14 cellular contexts compared by ENCODE assay signal in the genomic region with DNA sequence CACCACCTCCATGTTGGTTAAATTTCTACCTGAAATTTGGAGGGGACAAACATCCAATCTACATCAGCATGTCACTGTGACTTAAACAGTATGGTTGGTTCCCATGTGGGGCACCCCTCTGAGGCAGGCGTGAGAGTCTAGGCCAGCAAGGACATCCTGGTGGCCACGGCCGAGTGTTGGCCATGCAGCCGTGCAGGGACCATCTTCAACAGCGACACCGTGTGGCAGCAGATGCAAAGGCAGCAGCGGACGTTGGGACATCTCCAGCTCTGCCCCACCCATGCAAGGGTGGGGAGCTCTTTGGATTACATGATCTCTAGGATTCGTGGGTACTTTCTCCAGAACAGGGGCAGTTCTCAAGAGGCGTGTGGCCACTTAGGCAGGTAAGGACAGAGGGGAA. TPM values are rescaled to one million over a fixed set of nuclear protein-coding genes. Genes with fewer than 3 reads are reported as not detected.
A peak's percentile ranks its signal among the peaks of the same experiment; 100 is the strongest.
DNase-seq lines count a peak whose midpoint lies in the region; ATAC-seq and TF ChIP-seq lines count a peak whose summit lies in the region.
"Had no signal": no experiment of that assay in that cellular context is flagged by ENCODE, and none has a peak within 500 bp of the region (broad histone marks: within the 10 kb centered on the region; RNA-seq: fewer than 3 reads in every experiment).

No MANE protein-coding gene starts in this region.

- intact Hi-C loops in mammary epithelial cell (cut with micrococcal nuclease): no loop called here

- H3K27me3 ChIP-seq in KMS-11 (ENCODE audit: insufficient read depth, low read depth) (peaks cover 5% of the 10 kb centered on the region; the same call in 1 of the 2 replicates), mammary epithelial cell (ENCODE audit: insufficient read depth, low read length) (no peaks in the 10 kb centered on the region)
- H3K27me3 ChIP-seq: pancreas, thyroid gland had no signal

- H3K36me3 Mint-ChIP-seq in activated CD8-positive, alpha-beta memory T cell treated with anti-CD3 and anti-CD28 coated beads, Interleukin-2, amount 10 ng/mL, durations not matched to agents 7 days and 5 days: peaks cover 2% of the 10 kb centered on the region
- peaks cover 3% of the 10 kb centered on the region for H3K36me3 Mint-ChIP-seq in neural crest cell (ENCODE audit: low read depth)

- H2AFZ ChIP-seq in KMS-11 (ENCODE audit: low read depth) (no peak overlapping the region), mammary epithelial cell (ENCODE audit: low read depth, low read length) (no peak overlapping the region)

- H3K36me3 ChIP-seq in KMS-11 (ENCODE audit: insufficient read depth): no peaks in the 10 kb centered on the region
- H3K36me3 ChIP-seq in mammary epithelial cell (ENCODE audit: insufficient read depth, low read length): no peaks in the 10 kb centered on the region
- H3K36me3 ChIP-seq: pancreas, thyroid gland had no signal

- in situ Hi-C loops in mammary epithelial cell (cut with MboI; ENCODE audit: low sequenced_read_pairs in 2 of 2): no loop called here

- H3K4me1 Mint-ChIP-seq in activated CD8-positive, alpha-beta memory T cell treated with anti-CD3 and anti-CD28 coated beads, Interleukin-2, amount 10 ng/mL, durations not matched to agents 7 days and 5 days: peaks cover 8% of the 10 kb centered on the region
- H3K4me1 Mint-ChIP-seq in neural crest cell: peaks cover 4% of the 10 kb centered on the region

- H3K27ac ChIP-seq in KMS-11: no peak overlapping the region
- H3K27ac ChIP-seq in mammary epithelial cell (ENCODE audit: insufficient read depth, low read depth, low read length): no peak overlapping the region
- H3K27ac ChIP-seq: epithelial cell of prostate, pancreas, thyroid gland had no signal

- no peak overlapping the region for H3K27ac Mint-ChIP-seq in activated CD8-positive, alpha-beta memory T cell treated with anti-CD3 and anti-CD28 coated beads, Interleukin-2, amount 10 ng/mL, durations not matched to agents 7 days and 5 days
- no peak overlapping the region for H3K27ac Mint-ChIP-seq in neural crest cell (ENCODE audit: unreplicated experiment)

- TF ChIP-seq CTCF in KMS-11 (conservative IDR thresholded peaks at IDR 0.05; ENCODE audit: low read depth, low read length): peak; percentile 47; the same call in 1 of the 2 replicates
- peak; percentile 35 to 36 for TF ChIP-seq CTCF in mammary epithelial cell (conservative IDR thresholded peaks at IDR 0.05 in 1 of 2, IDR thresholded peaks at IDR 0.05 in 1 of 2; ENCODE audit: extremely low read depth in 1 of 2, insufficient read depth in 1 of 2, low read depth in 1 of 2, low read length in 2 of 2)
- peak; percentile 48 for TF ChIP-seq CTCF in neural crest cell (conservative IDR thresholded peaks at IDR 0.05)

- dilution Hi-C loops in mammary epithelial cell (cut with HindIII; ENCODE audit: low sequenced_read_pairs): loop anchor here (5.0 kb wide), 1 partner anchor 33 kb away; no protein-coding TSS in a partner anchor

- H3K4me3 ChIP-seq in KMS-11 (IDR thresholded peaks at IDR 0.05; ENCODE audit: insufficient read depth, low read depth, low read length) (no peak overlapping the region), mammary epithelial cell (replicated peaks in 1 of 3; ENCODE audit: insufficient read depth in 1 of 3, low read depth in 2 of 3, low read length in 3 of 3) (no peak overlapping the region)
- H3K4me3 ChIP-seq: pancreas, thyroid gland had no signal

- H3K4me2 ChIP-seq in KMS-11: no peak overlapping the region
- no peak overlapping the region for H3K4me2 ChIP-seq in mammary epithelial cell (ENCODE audit: insufficient read depth, low read depth, low read length)

- peaks cover 3% of the 10 kb centered on the region for H3K9me3 Mint-ChIP-seq in activated CD8-positive, alpha-beta memory T cell treated with anti-CD3 and anti-CD28 coated beads, Interleukin-2, amount 10 ng/mL, durations not matched to agents 7 days and 5 days (ENCODE audit: low read depth)
- peaks cover 5% of the 10 kb centered on the region for H3K9me3 Mint-ChIP-seq in neural crest cell

- H3K79me2 ChIP-seq in KMS-11 (ENCODE audit: insufficient read depth, low read depth): no peaks in the 10 kb centered on the region
- no peaks in the 10 kb centered on the region for H3K79me2 ChIP-seq in mammary epithelial cell (ENCODE audit: insufficient read depth, low read length)

- BruUV-seq in mammary epithelial cell (replicated peaks; lab: Mats Ljungman, UMichigan): no TSS peak

- H3K4me1 ChIP-seq in KMS-11 (ENCODE audit: low read depth, poor library complexity, severe bottlenecking) (no peaks in the 10 kb centered on the region), mammary epithelial cell (ENCODE audit: insufficient read depth, low read length) (peaks cover 12% of the 10 kb centered on the region)

- H3K9me3 ChIP-seq in mammary epithelial cell (replicated peaks; ENCODE audit: insufficient read depth, low read length): peaks cover 14% of the 10 kb centered on the region
- H3K9me3 ChIP-seq: pancreas, thyroid gland had no signal

- ATAC-seq in activated CD8-positive, alpha-beta memory T cell treated with anti-CD3 and anti-CD28 coated beads, Interleukin-2, amount 10 ng/mL, durations not matched to agents 7 days and 5 days: no peak
- ATAC-seq in GM19463 (IDR thresholded peaks at IDR 0.05; ENCODE audit: unreplicated experiment): no peak
- no peak for ATAC-seq in GM18517 (IDR thresholded peaks at IDR 0.05; ENCODE audit: unreplicated experiment)
- ATAC-seq: left lobe of liver, pancreas had no signal

- H3K4me3 Mint-ChIP-seq in activated CD8-positive, alpha-beta memory T cell treated with anti-CD3 and anti-CD28 coated beads, Interleukin-2, amount 10 ng/mL, durations not matched to agents 7 days and 5 days: no peak overlapping the region
- no peak overlapping the region for H3K4me3 Mint-ChIP-seq in neural crest cell

- CTCF ChIA-PET in activated CD8-positive, alpha-beta memory T cell treated with anti-CD3 and anti-CD28 coated beads, Interleukin-2, amount 10 ng/mL, durations not matched to agents 7 days and 5 days (lab: Charles Lee): interaction anchor here (1.0 kb wide), 1 partner anchor 10 kb away, joined by 3 read pairs; no protein-coding TSS in a partner anchor
- CTCF ChIA-PET in mammary epithelial cell (lab: Charles Lee; ENCODE audit: low non-redundant PET): no interaction called here

- no peak overlapping the region for H3K9ac ChIP-seq in KMS-11
- no peak overlapping the region for H3K9ac ChIP-seq in mammary epithelial cell (ENCODE audit: insufficient read depth, low read length)

- peak; percentile 76 for DNase-seq in activated CD8-positive, alpha-beta memory T cell treated with anti-CD3 and anti-CD28 coated beads, Interleukin-2, amount 50 U/mL, for 48 hours
- DNase-seq in activated CD8-positive, alpha-beta memory T cell treated with anti-CD3 and anti-CD28 coated beads, Interleukin-2, amount 10 ng/mL, durations not matched to agents 7 days and 5 days: no peak
- no peak for DNase-seq in mammary epithelial cell
- DNase-seq in neural crest cell (ENCODE audit: low read depth, low spot score): no peak
- no peak for DNase-seq in activated CD4-positive, CD25-positive, alpha-beta regulatory T cell (lab: John Stamatoyannopoulos, UW)
- DNase-seq: activated CD4-positive, CD25-positive, alpha-beta regulatory T cell treated with anti-CD3 and anti-CD28 coated beads, Interleukin-2, amount 50 U/mL, for 72 hours; NCI-H2081; pancreas; thyroid gland had no signal

- 36% methylated on average over 7 of the region's 10 CpGs for WGBS in mammary epithelial cell (ENCODE audit: low coverage, missing lambda C conversion rate)

- H4K20me1 ChIP-seq in KMS-11 (ENCODE audit: insufficient read depth): no peaks in the 10 kb centered on the region
- no peaks in the 10 kb centered on the region for H4K20me1 ChIP-seq in mammary epithelial cell (ENCODE audit: insufficient read depth, low read length)

- H3K27me3 Mint-ChIP-seq in activated CD8-positive, alpha-beta memory T cell treated with anti-CD3 and anti-CD28 coated beads, Interleukin-2, amount 10 ng/mL, durations not matched to agents 7 days and 5 days: no peaks in the 10 kb centered on the region
- peaks cover 46% of the 10 kb centered on the region for H3K27me3 Mint-ChIP-seq in neural crest cell (ENCODE audit: low read depth)

RNA-seq across cellular contexts. Expression of a gene that starts 49.8 kb away (rescaled TPM):
- 10 to 100 TPM; 38.0 to 42.9 TPM for total RNA-seq in activated CD8-positive, alpha-beta memory T cell treated with anti-CD3 and anti-CD28 coated beads, Interleukin-2, amount 10 ng/mL, durations not matched to agents 7 days and 5 days
- total RNA-seq in mammary epithelial cell (10 to 100 TPM; 17.5 to 27.7 TPM), neural crest cell (36.4 and 40.4 TPM in 2 replicates)
- 10.3 TPM for polyA plus RNA-seq in mammary epithelial cell
- polyA minus RNA-seq in mammary epithelial cell: 7.5 TPM

RNA-seq across cellular contexts. Expression of a gene that starts 49.9 kb away (rescaled TPM):
- 10 to 100 TPM; 24.4 to 30.5 TPM for total RNA-seq in activated CD8-positive, alpha-beta memory T cell treated with anti-CD3 and anti-CD28 coated beads, Interleukin-2, amount 10 ng/mL, durations not matched to agents 7 days and 5 days
- total RNA-seq in mammary epithelial cell (10 to 100 TPM in 1 of 2 donors, 1 to 10 TPM in 1; 8.8 to 20.4 TPM), neural crest cell (27.7 and 33.3 TPM in 2 replicates)
- 12.5 TPM for polyA plus RNA-seq in mammary epithelial cell
- polyA minus RNA-seq in mammary epithelial cell: 17.8 TPM
